ENCODE assay signal across 1 cellular context in the genomic region with DNA sequence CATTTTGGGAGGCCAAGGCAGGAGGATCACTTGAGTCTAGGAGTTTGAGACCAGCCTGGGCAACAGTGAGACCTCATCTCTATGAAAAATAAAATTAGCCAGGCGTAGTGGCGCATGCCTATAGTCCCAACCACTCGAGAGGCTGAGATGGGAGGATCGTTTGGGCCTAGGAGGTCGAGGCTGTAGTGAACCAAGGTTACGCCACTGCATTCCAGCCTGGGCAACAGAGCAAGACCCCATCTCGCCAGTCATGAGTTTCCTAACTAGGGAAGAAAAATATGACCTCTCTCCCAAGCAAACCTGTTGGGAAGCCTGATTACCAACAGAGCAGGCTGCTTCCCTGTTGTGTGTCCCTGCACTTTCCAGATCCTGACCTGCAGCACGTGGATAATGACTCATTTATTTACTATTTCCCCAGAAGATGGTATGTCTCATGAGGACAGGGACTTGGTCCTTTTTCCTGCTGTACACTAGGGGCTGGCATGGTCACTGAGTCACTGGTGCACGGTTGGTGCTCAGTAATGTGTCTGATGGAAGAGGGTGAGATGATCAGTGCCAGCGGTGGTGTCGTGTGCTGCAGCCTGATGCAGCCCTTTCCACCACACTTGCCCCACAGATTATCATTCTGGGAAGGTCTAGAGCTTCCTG.
A peak's percentile ranks its signal among the peaks of the same experiment; 100 is the strongest.
TF ChIP-seq lines count a peak whose summit lies in the region.

No MANE protein-coding gene starts in this region.

TF ChIP-seq in endothelial cell of umbilical vein, 7 proteins besides CTCF, POLR2A, EP300 and RAD21:
- no peak for TF ChIP-seq JUN (IDR thresholded peaks at IDR 0.05; ENCODE audit: borderline replicate concordance, insufficient read depth, insufficient read length, low read depth)
- TF ChIP-seq MAX (IDR thresholded peaks at IDR 0.05; ENCODE audit: insufficient read depth, insufficient read length): no peak
- TF ChIP-seq MYC (IDR thresholded peaks at IDR 0.05; ENCODE audit: low read depth, low read length): no peak
- no peak for TF ChIP-seq EZH2 (IDR thresholded peaks at IDR 0.05; ENCODE audit: borderline replicate concordance, low read depth, low read length, severe bottlenecking)
- TF ChIP-seq FOS (IDR thresholded peaks at IDR 0.05; ENCODE audit: borderline replicate concordance, insufficient read depth, low read length): peak; percentile 29
- TF ChIP-seq POLR2AphosphoS5 (IDR thresholded peaks at IDR 0.05; ENCODE audit: insufficient read depth, low read depth, low read length): no peak
- TF ChIP-seq GATA2 (IDR thresholded peaks at IDR 0.05; ENCODE audit: insufficient read depth, insufficient read length, low read depth, low read length): no peak
